Comparison of ENCODE assay signal across 8 cellular contexts in genomic region chr14:80491131-80491530, GRCh38.
DNase-seq lines count a peak whose midpoint lies in the region; ATAC-seq and TF ChIP-seq lines count a peak whose summit lies in the region.

No MANE protein-coding gene starts in this region.

- H4K20me1 ChIP-seq in Loucy (ENCODE audit: insufficient read depth, low read length, poor library complexity, severe bottlenecking): no peaks in the 10 kb centered on the region

- H2AFZ ChIP-seq in Loucy (ENCODE audit: low read length): peak overlapping the region; percentile 58

- H3K9me2 ChIP-seq in Loucy (replicated peaks; ENCODE audit: low read depth, low read length): no peaks in the 10 kb centered on the region

- intact Hi-C loops in stomach (cut with DNase I; ENCODE audit: low total_unique reads) (no loop called here), CD14-positive monocyte (cut with micrococcal nuclease) (no loop called here)

- H3K27me3 ChIP-seq in Loucy (ENCODE audit: insufficient read depth, low read length, poor library complexity, severe bottlenecking): no peaks in the 10 kb centered on the region
- no peaks in the 10 kb centered on the region for H3K27me3 ChIP-seq in stomach

- WGBS in stomach, 5 donors: 30 to 41% (median 33%) methylated on average over 4 of the region's 4 CpGs

- H3K36me3 Mint-ChIP-seq in CD14-positive monocyte: peaks cover 2 to 3% of the 10 kb centered on the region in 2 donors

- H3K9me3 ChIP-seq in Loucy (ENCODE audit: insufficient read depth, low read depth, low read length): no peaks in the 10 kb centered on the region
- no peaks in the 10 kb centered on the region for H3K9me3 ChIP-seq in stomach

- H3K79me2 ChIP-seq in Loucy (ENCODE audit: insufficient read depth, low read length): no peaks in the 10 kb centered on the region

- no peak for TF ChIP-seq EP300 in stomach (IDR thresholded peaks at IDR 0.05)

- H3K4me3 Mint-ChIP-seq in CD14-positive monocyte: no peak overlapping the region

- H3K36me3 ChIP-seq in Loucy (ENCODE audit: insufficient read depth, low read length) (no peaks in the 10 kb centered on the region), stomach (no peaks in the 10 kb centered on the region)

- H3K4me1 Mint-ChIP-seq in CD14-positive monocyte: peaks cover 9% of the 10 kb centered on the region

- H3K27ac Mint-ChIP-seq in CD14-positive monocyte: no peak overlapping the region

- TF ChIP-seq POLR2A in stomach (IDR thresholded peaks at IDR 0.05): no peak

- peak; percentile 94 for ATAC-seq in GM21529 (IDR thresholded peaks at IDR 0.05; ENCODE audit: unreplicated experiment)
- ATAC-seq in GM18870 (IDR thresholded peaks at IDR 0.05; ENCODE audit: unreplicated experiment): no peak

- no peaks in the 10 kb centered on the region for H3K27me3 Mint-ChIP-seq in CD14-positive monocyte (ENCODE audit: low read depth in 3 of 3)

- DNase-seq in COR-L47 (lab: John Stamatoyannopoulos, UW): peak; percentile 25
- peak; percentile 51 for DNase-seq in fibroblast of villous mesenchyme (ENCODE audit: low read depth)
- no peak for DNase-seq in stomach
- DNase-seq in activated CD8-positive, alpha-beta memory T cell treated with anti-CD3 and anti-CD28 coated beads, Interleukin-2, amount 50 U/mL, for 48 hours: no peak
- no peak for DNase-seq in CD14-positive monocyte (ENCODE audit: low spot score)

- H3F3A ChIP-seq in Loucy (ENCODE audit: low read depth): no peaks in the 10 kb centered on the region

- H3K4me3 ChIP-seq in Loucy (ENCODE audit: low read length, poor library complexity, severe bottlenecking) (peak overlapping the region; percentile 65), fibroblast of villous mesenchyme (ENCODE audit: low read depth, low read length) (no peak overlapping the region), stomach (no peak overlapping the region)

- TF ChIP-seq CTCF in Loucy (conservative IDR thresholded peaks at IDR 0.05; ENCODE audit: low read length) (no peak), fibroblast of villous mesenchyme (IDR thresholded peaks at IDR 0.05; ENCODE audit: insufficient read depth, low read depth, low read length) (no peak), stomach (IDR thresholded peaks at IDR 0.05) (no peak), CD14-positive monocyte (IDR thresholded peaks at IDR 0.05) (no peak)

- H3K9ac ChIP-seq in Loucy (ENCODE audit: low read depth, low read length, poor library complexity, severe bottlenecking): peak overlapping the region; percentile 73

- H3K4me1 ChIP-seq in Loucy (ENCODE audit: insufficient read depth, low read length, poor library complexity, severe bottlenecking) (peaks cover 38% of the 10 kb centered on the region), stomach (peaks cover 0 to 9% (median 0%) of the 10 kb centered on the region in 4 donors)

- H3K27ac ChIP-seq in stomach: no peak overlapping the region

- peaks cover 0 to 2% (median 1%) of the 10 kb centered on the region in 7 donors for H3K9me3 Mint-ChIP-seq in CD14-positive monocyte

- peak overlapping the region; percentile 79 for H3K4me2 ChIP-seq in Loucy (ENCODE audit: low read depth, low read length, poor library complexity, severe bottlenecking)

Comparison
In these comparisons a context has a peak if more than half of its experiments do, and no peak if none do; other contexts are left out.
1. DNase-seq: peak in COR-L47 (single experiment) and fibroblast of villous mesenchyme (single experiment); none in stomach (single experiment), activated CD8-positive, alpha-beta memory T cell treated with anti-CD3 and anti-CD28 coated beads, Interleukin-2, amount 50 U/mL, for 48 hours (single experiment) and CD14-positive monocyte (single experiment).